ENCODE assay signal across 8 cellular contexts in genomic region chr12:42589465-42590323, GRCh38. TPM values are rescaled to one million over a fixed set of nuclear protein-coding genes. Genes with fewer than 3 reads are reported as not detected.
DNase-seq lines count a peak whose midpoint lies in the region; ATAC-seq and TF ChIP-seq lines count a peak whose summit lies in the region.

Gene PRICKLE1, minus strand, starts transcription at chr12:42589746. Its CDS starts 117,230 bp downstream, at chr12:42472516.

- peak within 1 kb of the TSS; percentile 68 for H3K4me3 Mint-ChIP-seq in activated T-helper 2 cell treated with anti-CD3 and anti-CD28 coated beads, Interferon-gamma antibody, Interleukin-2, Interleukin-4, amounts not matched to agents 10 μg/mL and 5 μg/mL and 100 μg/mL, durations not matched to agents 14 hours and 24 hours and 36 hours (ENCODE audit: low read depth)
- H3K4me3 Mint-ChIP-seq in osteocyte (ENCODE audit: unreplicated experiment): peak within 1 kb of the TSS; percentile 86

- intact Hi-C loops in activated T-helper 2 cell treated with anti-CD3 and anti-CD28 coated beads, Interferon-gamma antibody, Interleukin-2, Interleukin-4, amounts not matched to agents 10 μg/mL and 5 μg/mL and 100 μg/mL, durations not matched to agents 14 hours and 24 hours and 36 hours (cut with micrococcal nuclease): loop anchor here (5.0 kb wide), 1 partner anchor 107 kb away; no protein-coding TSS in a partner anchor
- intact Hi-C loops in Right ventricle myocardium inferior (cut with DNase I): loop anchor here (5.0 to 10.0 kb wide), 7 partner anchors 107 to 748 kb away; no protein-coding TSS in a partner anchor

- no peaks in the 10 kb centered on the region for H3K9me3 Mint-ChIP-seq in activated T-helper 2 cell treated with anti-CD3 and anti-CD28 coated beads, Interferon-gamma antibody, Interleukin-2, Interleukin-4, amounts not matched to agents 10 μg/mL and 5 μg/mL and 100 μg/mL, durations not matched to agents 14 hours and 24 hours and 36 hours
- no peaks in the 10 kb centered on the region for H3K9me3 Mint-ChIP-seq in osteocyte (ENCODE audit: unreplicated experiment)

- no peak for TF ChIP-seq POLR2A in NB4 (IDR thresholded peaks at IDR 0.05; ENCODE audit: extremely low read depth, insufficient read length)

- TF ChIP-seq CTCF in HFF-Myc (IDR thresholded peaks at IDR 0.05; ENCODE audit: low read depth, low read length, missing control alignments): no peak
- TF ChIP-seq CTCF in NB4 (IDR thresholded peaks at IDR 0.05; ENCODE audit: low read depth, low read length): no peak
- TF ChIP-seq CTCF in osteocyte (IDR thresholded peaks at IDR 0.05): no peak

- peak; percentile 31 for DNase-seq in SIG-M5 treated with dmso at 0.1 percent for 504 hours (lab: John Stamatoyannopoulos, UW; ENCODE audit: unreplicated experiment)
- DNase-seq in SIG-M5 (lab: John Stamatoyannopoulos, UW): no peak
- no peak for DNase-seq in HFF-Myc (ENCODE audit: extremely low read depth, low read depth)
- peak; percentile 65 for DNase-seq in NB4 (ENCODE audit: low read depth)
- DNase-seq in activated T-helper 2 cell treated with anti-CD3 and anti-CD28 coated beads, Interferon-gamma antibody, Interleukin-2, Interleukin-4, amounts not matched to agents 10 μg/mL and 5 μg/mL and 100 μg/mL, durations not matched to agents 14 hours and 24 hours and 36 hours (ENCODE audit: low spot score): peak; percentile 14
- peak; percentile 74 for DNase-seq in Right ventricle myocardium inferior (ENCODE audit: missing footprints)
- no peak for DNase-seq in osteocyte (ENCODE audit: extremely low spot score, unreplicated experiment)
- DNase-seq in GDM1 (lab: John Stamatoyannopoulos, UW): no peak

- H3K27ac Mint-ChIP-seq in activated T-helper 2 cell treated with anti-CD3 and anti-CD28 coated beads, Interferon-gamma antibody, Interleukin-2, Interleukin-4, amounts not matched to agents 10 μg/mL and 5 μg/mL and 100 μg/mL, durations not matched to agents 14 hours and 24 hours and 36 hours: no peak within 1 kb of the TSS
- peak within 1 kb of the TSS; percentile 60 for H3K27ac Mint-ChIP-seq in osteocyte (ENCODE audit: unreplicated experiment)

- H3K36me3 Mint-ChIP-seq in activated T-helper 2 cell treated with anti-CD3 and anti-CD28 coated beads, Interferon-gamma antibody, Interleukin-2, Interleukin-4, amounts not matched to agents 10 μg/mL and 5 μg/mL and 100 μg/mL, durations not matched to agents 14 hours and 24 hours and 36 hours (ENCODE audit: low read depth): no peaks in the 10 kb centered on the region
- H3K36me3 Mint-ChIP-seq in osteocyte (ENCODE audit: unreplicated experiment): peaks cover 5% of the 10 kb centered on the region

- H3K4me3 ChIP-seq in HFF-Myc (replicated peaks; ENCODE audit: low read depth, low read length): peak within 1 kb of the TSS; percentile 71
- peak within 1 kb of the TSS; percentile 47 for H3K4me3 ChIP-seq in NB4 (ENCODE audit: low read depth, low read length)

- peak; percentile 87 for ATAC-seq in Right ventricle myocardium inferior

- H3K27me3 Mint-ChIP-seq in activated T-helper 2 cell treated with anti-CD3 and anti-CD28 coated beads, Interferon-gamma antibody, Interleukin-2, Interleukin-4, amounts not matched to agents 10 μg/mL and 5 μg/mL and 100 μg/mL, durations not matched to agents 14 hours and 24 hours and 36 hours (ENCODE audit: low read depth): peaks cover 54% of the 10 kb centered on the region
- H3K27me3 Mint-ChIP-seq in osteocyte (ENCODE audit: unreplicated experiment): peaks cover 39% of the 10 kb centered on the region

- peaks cover 9% of the 10 kb centered on the region for H3K4me1 Mint-ChIP-seq in activated T-helper 2 cell treated with anti-CD3 and anti-CD28 coated beads, Interferon-gamma antibody, Interleukin-2, Interleukin-4, amounts not matched to agents 10 μg/mL and 5 μg/mL and 100 μg/mL, durations not matched to agents 14 hours and 24 hours and 36 hours (ENCODE audit: low read depth)
- peaks cover 40% of the 10 kb centered on the region for H3K4me1 Mint-ChIP-seq in osteocyte (ENCODE audit: unreplicated experiment)

RNA-seq across cellular contexts. Expression of gene PRICKLE1, which starts in this region (rescaled TPM):
- total RNA-seq in activated T-helper 2 cell treated with anti-CD3 and anti-CD28 coated beads, Interferon-gamma antibody, Interleukin-2, Interleukin-4, amounts not matched to agents 10 μg/mL and 5 μg/mL and 100 μg/mL, durations not matched to agents 14 hours and 24 hours and 36 hours: 0.05 TPM in 1 of 2 replicates, not detected in the other
- total RNA-seq in Right ventricle myocardium inferior: 14.5 TPM
- total RNA-seq in osteocyte: 30.6 and 31.9 TPM in 2 replicates

Comparison
In these comparisons a context has a peak if more than half of its experiments do, and no peak if none do; other contexts are left out.
1. RNA of gene PRICKLE1 (total RNA-seq): 30.6 to 31.9 TPM in osteocyte and 14.5 TPM in Right ventricle myocardium inferior (single experiment); 0.05 TPM in activated T-helper 2 cell treated with anti-CD3 and anti-CD28 coated beads, Interferon-gamma antibody, Interleukin-2, Interleukin-4, amounts not matched to agents 10 μg/mL and 5 μg/mL and 100 μg/mL, durations not matched to agents 14 hours and 24 hours and 36 hours; every median in the first group is over 10 times any median in the second.
2. DNase-seq: peak in SIG-M5 treated with dmso at 0.1 percent for 504 hours (single experiment), NB4 (single experiment) and Right ventricle myocardium inferior (single experiment); none in SIG-M5 (single experiment), HFF-Myc (single experiment), osteocyte (single experiment) and GDM1 (single experiment).
3. Peak in DNase-seq in activated T-helper 2 cell treated with anti-CD3 and anti-CD28 coated beads, Interferon-gamma antibody, Interleukin-2, Interleukin-4, amounts not matched to agents 10 μg/mL and 5 μg/mL and 100 μg/mL, durations not matched to agents 14 hours and 24 hours and 36 hours; RNA of the gene not detected or under 1 TPM.